8 cellular contexts compared by ENCODE assay signal in the genomic region with DNA sequence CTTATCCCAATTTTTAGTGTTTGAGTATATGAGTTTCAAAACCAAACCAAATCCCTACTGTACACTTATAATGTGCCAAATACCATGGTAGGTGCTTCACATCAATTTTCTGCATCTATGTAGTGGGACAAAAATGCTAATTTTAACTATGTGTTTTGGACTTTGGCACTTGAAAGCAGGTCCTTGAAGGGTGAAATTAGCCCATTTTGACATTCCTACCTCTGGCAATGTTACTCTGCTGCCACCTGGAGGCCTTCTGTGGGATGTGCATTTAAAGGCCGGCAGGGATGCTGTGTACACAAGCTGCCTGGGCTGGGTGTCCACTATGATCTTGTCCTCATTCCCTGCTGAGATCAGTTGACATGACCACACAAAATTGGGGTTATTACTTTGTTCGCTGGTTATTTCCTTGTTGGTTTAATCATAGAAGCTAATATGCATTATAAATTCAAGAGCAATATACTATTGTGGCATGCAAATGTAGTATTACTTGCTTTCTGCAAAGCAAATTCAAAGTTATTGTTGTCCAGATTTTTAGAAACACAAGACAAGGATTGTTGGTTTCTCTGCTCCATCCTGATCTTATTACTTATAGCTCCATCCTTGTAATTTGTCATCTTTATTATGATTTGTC.
DNase-seq lines count a peak whose midpoint lies in the region; ATAC-seq, FAIRE-seq and TF ChIP-seq lines count a peak whose summit lies in the region.

No MANE protein-coding gene starts in this region.

- H3K79me2 ChIP-seq in osteoblast (ENCODE audit: insufficient read depth, low read length) = no peaks in the 10 kb centered on the region

- H3K4me3 Mint-ChIP-seq in type B pancreatic cell = no peak overlapping the region

- ATAC-seq in Right ventricle myocardium superior (ENCODE audit: poor library complexity) (peak; percentile 86), Right ventricle myocardium inferior (no peak)

- peak; percentile 99 for TF ChIP-seq CTCF in fibroblast of villous mesenchyme (IDR thresholded peaks at IDR 0.05; ENCODE audit: insufficient read depth, low read depth, low read length)
- peak; percentile 99 for TF ChIP-seq CTCF in osteoblast (IDR thresholded peaks at IDR 0.05; ENCODE audit: extremely low read depth, low read depth, low read length)
- TF ChIP-seq CTCF in type B pancreatic cell (conservative IDR thresholded peaks at IDR 0.05) = peak; percentile 96

- H3K27ac Mint-ChIP-seq in type B pancreatic cell = no peak overlapping the region

- H3K9me3 Mint-ChIP-seq in type B pancreatic cell = no peaks in the 10 kb centered on the region

- H3K36me3 ChIP-seq in osteoblast (ENCODE audit: insufficient read depth, low read length) = no peaks in the 10 kb centered on the region

- FAIRE-seq in HTR-8/SVneo (lab: Jason Lieb, UNC) = peak; percentile 68
- no peak for FAIRE-seq in RCC 7860 (lab: Jason Lieb, UNC)

- peaks cover 24% of the 10 kb centered on the region for H3K4me1 Mint-ChIP-seq in type B pancreatic cell (ENCODE audit: unreplicated experiment)

- H3K4me3 ChIP-seq in fibroblast of villous mesenchyme (ENCODE audit: low read depth, low read length) (no peak overlapping the region), osteoblast (ENCODE audit: insufficient read depth, low read length) (no peak overlapping the region)

- H3K27me3 ChIP-seq in osteoblast (ENCODE audit: insufficient read depth, low read length) = no peaks in the 10 kb centered on the region

- H3K4me2 ChIP-seq in osteoblast (ENCODE audit: insufficient read depth, low read length) = no peak overlapping the region

- H3K9me3 ChIP-seq in osteoblast (ENCODE audit: low read depth, low read length) = no peaks in the 10 kb centered on the region

- no peaks in the 10 kb centered on the region for H4K20me1 ChIP-seq in osteoblast (ENCODE audit: insufficient read depth, low read length)

- peaks cover 4% of the 10 kb centered on the region for H3K36me3 Mint-ChIP-seq in type B pancreatic cell

- intact Hi-C loops in Right ventricle myocardium superior (cut with DNase I) = loop anchor here (2.0 kb wide), 1 partner anchor 202 kb away; no protein-coding TSS in a partner anchor
- intact Hi-C loops in Right ventricle myocardium inferior (cut with DNase I) = loop anchor here (1.0 to 10.0 kb wide), 2 partner anchors 202 to 852 kb away; partner anchors contain the start of gene ENC1

- peak; percentile 74 for DNase-seq in Right ventricle myocardium superior
- no peak for DNase-seq in Right ventricle myocardium inferior (ENCODE audit: missing footprints)
- DNase-seq in HTR-8/SVneo (ENCODE audit: insufficient read length, low spot score) = peak; percentile 42
- DNase-seq in RCC 7860 (ENCODE audit: low spot score) = peak; percentile 18
- peak; percentile 22 to 30 for DNase-seq in activated T-helper 1 cell treated with anti-CD3 and anti-CD28 coated beads, Interleukin-2, amount 50 U/mL, for 16 hours (ENCODE audit: low read depth in 1 of 2, low spot score in 1 of 2)
- peak; percentile 78 for DNase-seq in fibroblast of villous mesenchyme (ENCODE audit: low read depth)
- DNase-seq in osteoblast (ENCODE audit: insufficient read length, low spot score, missing footprints) = peak; percentile 66
- no peak for DNase-seq in type B pancreatic cell (ENCODE audit: extremely low spot score, unreplicated experiment)

- H3K27ac ChIP-seq in osteoblast (ENCODE audit: low read depth, low read length) = peak overlapping the region; percentile 18

- H3K27me3 Mint-ChIP-seq in type B pancreatic cell = no peaks in the 10 kb centered on the region

- H2AFZ ChIP-seq in osteoblast (ENCODE audit: low read length) = no peak overlapping the region

- peaks cover 39% of the 10 kb centered on the region for H3K4me1 ChIP-seq in osteoblast (ENCODE audit: insufficient read depth, low read length)

Comparison
In these comparisons a context has a peak if more than half of its experiments do, and no peak if none do; other contexts are left out.
1. DNase-seq: peak in Right ventricle myocardium superior (single experiment), HTR-8/SVneo (single experiment), RCC 7860 (single experiment), activated T-helper 1 cell treated with anti-CD3 and anti-CD28 coated beads, Interleukin-2, amount 50 U/mL, for 16 hours (2 of 2), fibroblast of villous mesenchyme (single experiment) and osteoblast (single experiment); none in Right ventricle myocardium inferior (single experiment) and type B pancreatic cell (single experiment).
2. Peak in every context shown above with its lines, with median percentiles within 50 percentile points of each other: CTCF ChIP-seq.